1 cellular context compared by ENCODE assay signal in genomic region chr9:133609311-133610098, GRCh38.
A peak's percentile ranks its signal among the peaks of the same experiment; 100 is the strongest.
TF ChIP-seq lines count a peak whose summit lies in the region.

TSS of gene FAM163B (minus strand) at chr9:133609389. CDS start at chr9:133580223, 29,166 bp downstream.

TF ChIP-seq in HepG2, 621 proteins besides CTCF, POLR2A, EP300 and RAD21 (continued from another document and continues in another):
- TF ChIP-seq ZNF512 (CRISPR knock-in tag; IDR thresholded peaks at IDR 0.05) (no peak), NR2C2 (CRISPR knock-in tag; IDR thresholded peaks at IDR 0.05; ENCODE audit: borderline replicate concordance) (no peak), MTA1 (CRISPR knock-in tag; IDR thresholded peaks at IDR 0.05; ENCODE audit: borderline replicate concordance) (no peak), ISX (CRISPR knock-in tag; conservative IDR thresholded peaks at IDR 0.05) (peak; percentile 60; the same call in 1 of the 2 replicates), ZNF652 (CRISPR knock-in tag; IDR thresholded peaks at IDR 0.05; ENCODE audit: borderline replicate concordance, low read depth) (no peak), ZKSCAN1 (IDR thresholded peaks at IDR 0.05; ENCODE audit: low read length) (no peak), RXRB (CRISPR knock-in tag; IDR thresholded peaks at IDR 0.05; ENCODE audit: borderline replicate concordance) (0 out of 2 replicates have a peak, but pooled peaks have one; percentile 21), ZNF644 (CRISPR knock-in tag; IDR thresholded peaks at IDR 0.05; ENCODE audit: low read depth) (no peak), ZNF354B (CRISPR knock-in tag; IDR thresholded peaks at IDR 0.05) (no peak), MED8 (CRISPR knock-in tag; IDR thresholded peaks at IDR 0.05; ENCODE audit: insufficient replicate concordance) (no peak), ZFP37 (CRISPR knock-in tag; IDR thresholded peaks at IDR 0.05; ENCODE audit: borderline replicate concordance) (no peak), GABPA (IDR thresholded peaks at IDR 0.05; ENCODE audit: low read depth, low read length) (no peak), GABPA (CRISPR knock-in tag; IDR thresholded peaks at IDR 0.05; ENCODE audit: low read depth) (no peak), HDAC1 (CRISPR knock-in tag; IDR thresholded peaks at IDR 0.05) (0 out of 2 replicates have a peak, but pooled peaks have one; percentile 25), ZFP36 (IDR thresholded peaks at IDR 0.05; ENCODE audit: borderline replicate concordance, low read depth, low read length, partially characterized antibody) (no peak), HDAC2 (CRISPR knock-in tag; IDR thresholded peaks at IDR 0.05) (no peak), ZFP82 (CRISPR knock-in tag; IDR thresholded peaks at IDR 0.05; ENCODE audit: borderline replicate concordance) (no peak), ZNF430 (CRISPR knock-in tag; IDR thresholded peaks at IDR 0.05) (peak; percentile 54; the same call in 1 of the 2 replicates), SNAPC2 (CRISPR knock-in tag; IDR thresholded peaks at IDR 0.05) (no peak), POGK (CRISPR knock-in tag; conservative IDR thresholded peaks at IDR 0.05) (peak; percentile 50; the same call in 1 of the 2 replicates), CC2D1A (CRISPR knock-in tag; IDR thresholded peaks at IDR 0.05) (no peak), ZFP36L2 (CRISPR knock-in tag; IDR thresholded peaks at IDR 0.05) (no peak), GATAD2A (CRISPR knock-in tag; IDR thresholded peaks at IDR 0.05) (no peak), NFRKB (IDR thresholded peaks at IDR 0.05) (no peak), MYNN (CRISPR knock-in tag; IDR thresholded peaks at IDR 0.05; ENCODE audit: low read depth) (no peak), NFAT5 (CRISPR knock-in tag; IDR thresholded peaks at IDR 0.05) (0 out of 2 replicates have a peak, but pooled peaks have one; percentile 56), ZNF441 (CRISPR knock-in tag; IDR thresholded peaks at IDR 0.05; ENCODE audit: borderline replicate concordance) (peak; percentile 79), WIZ (CRISPR knock-in tag; IDR thresholded peaks at IDR 0.05) (peak; percentile 58; the same call in 1 of the 2 replicates), ZNF337 (CRISPR knock-in tag; IDR thresholded peaks at IDR 0.05; ENCODE audit: borderline replicate concordance, low read depth) (no peak), SYNCRIP (IDR thresholded peaks at IDR 0.05; ENCODE audit: insufficient read depth, low read depth, low read length) (no peak), PAX8 (CRISPR knock-in tag; IDR thresholded peaks at IDR 0.05; ENCODE audit: borderline replicate concordance) (0 out of 2 replicates have a peak, but pooled peaks have one; percentile 50), ATM (IDR thresholded peaks at IDR 0.05; ENCODE audit: borderline replicate concordance) (no peak), EED (CRISPR knock-in tag; IDR thresholded peaks at IDR 0.05) (no peak), FOXA1 (IDR thresholded peaks at IDR 0.05) (no peak), FOXA1 (CRISPR knock-in tag; IDR thresholded peaks at IDR 0.05) (no peak), ZNF773 (CRISPR knock-in tag; IDR thresholded peaks at IDR 0.05; ENCODE audit: borderline replicate concordance) (peak; percentile 87; the same call in 1 of the 2 replicates), NFE2 (CRISPR knock-in tag; IDR thresholded peaks at IDR 0.05) (no peak), MEF2D (CRISPR knock-in tag; IDR thresholded peaks at IDR 0.05) (no peak)
- TF ChIP-seq, protein P1, sequence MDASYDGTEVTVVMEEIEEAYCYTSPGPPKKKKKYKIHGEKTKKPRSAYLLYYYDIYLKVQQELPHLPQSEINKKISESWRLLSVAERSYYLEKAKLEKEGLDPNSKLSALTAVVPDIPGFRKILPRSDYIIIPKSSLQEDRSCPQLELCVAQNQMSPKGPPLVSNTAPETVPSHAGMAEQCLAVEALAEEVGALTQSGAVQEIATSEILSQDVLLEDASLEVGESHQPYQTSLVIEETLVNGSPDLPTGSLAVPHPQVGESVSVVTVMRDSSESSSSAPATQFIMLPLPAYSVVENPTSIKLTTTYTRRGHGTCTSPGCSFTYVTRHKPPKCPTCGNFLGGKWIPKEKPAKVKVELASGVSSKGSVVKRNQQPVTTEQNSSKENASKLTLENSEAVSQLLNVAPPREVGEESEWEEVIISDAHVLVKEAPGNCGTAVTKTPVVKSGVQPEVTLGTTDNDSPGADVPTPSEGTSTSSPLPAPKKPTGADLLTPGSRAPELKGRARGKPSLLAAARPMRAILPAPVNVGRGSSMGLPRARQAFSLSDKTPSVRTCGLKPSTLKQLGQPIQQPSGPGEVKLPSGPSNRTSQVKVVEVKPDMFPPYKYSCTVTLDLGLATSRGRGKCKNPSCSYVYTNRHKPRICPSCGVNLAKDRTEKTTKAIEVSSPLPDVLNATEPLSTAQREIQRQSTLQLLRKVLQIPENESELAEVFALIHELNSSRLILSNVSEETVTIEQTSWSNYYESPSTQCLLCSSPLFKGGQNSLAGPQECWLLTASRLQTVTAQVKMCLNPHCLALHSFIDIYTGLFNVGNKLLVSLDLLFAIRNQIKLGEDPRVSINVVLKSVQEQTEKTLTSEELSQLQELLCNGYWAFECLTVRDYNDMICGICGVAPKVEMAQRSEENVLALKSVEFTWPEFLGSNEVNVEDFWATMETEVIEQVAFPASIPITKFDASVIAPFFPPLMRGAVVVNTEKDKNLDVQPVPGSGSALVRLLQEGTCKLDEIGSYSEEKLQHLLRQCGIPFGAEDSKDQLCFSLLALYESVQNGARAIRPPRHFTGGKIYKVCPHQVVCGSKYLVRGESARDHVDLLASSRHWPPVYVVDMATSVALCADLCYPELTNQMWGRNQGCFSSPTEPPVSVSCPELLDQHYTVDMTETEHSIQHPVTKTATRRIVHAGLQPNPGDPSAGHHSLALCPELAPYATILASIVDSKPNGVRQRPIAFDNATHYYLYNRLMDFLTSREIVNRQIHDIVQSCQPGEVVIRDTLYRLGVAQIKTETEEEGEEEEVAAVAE (CRISPR knock-in tag; IDR thresholded peaks at IDR 0.05; ENCODE audit: borderline replicate concordance) = no peak
- TF ChIP-seq, protein P2, sequence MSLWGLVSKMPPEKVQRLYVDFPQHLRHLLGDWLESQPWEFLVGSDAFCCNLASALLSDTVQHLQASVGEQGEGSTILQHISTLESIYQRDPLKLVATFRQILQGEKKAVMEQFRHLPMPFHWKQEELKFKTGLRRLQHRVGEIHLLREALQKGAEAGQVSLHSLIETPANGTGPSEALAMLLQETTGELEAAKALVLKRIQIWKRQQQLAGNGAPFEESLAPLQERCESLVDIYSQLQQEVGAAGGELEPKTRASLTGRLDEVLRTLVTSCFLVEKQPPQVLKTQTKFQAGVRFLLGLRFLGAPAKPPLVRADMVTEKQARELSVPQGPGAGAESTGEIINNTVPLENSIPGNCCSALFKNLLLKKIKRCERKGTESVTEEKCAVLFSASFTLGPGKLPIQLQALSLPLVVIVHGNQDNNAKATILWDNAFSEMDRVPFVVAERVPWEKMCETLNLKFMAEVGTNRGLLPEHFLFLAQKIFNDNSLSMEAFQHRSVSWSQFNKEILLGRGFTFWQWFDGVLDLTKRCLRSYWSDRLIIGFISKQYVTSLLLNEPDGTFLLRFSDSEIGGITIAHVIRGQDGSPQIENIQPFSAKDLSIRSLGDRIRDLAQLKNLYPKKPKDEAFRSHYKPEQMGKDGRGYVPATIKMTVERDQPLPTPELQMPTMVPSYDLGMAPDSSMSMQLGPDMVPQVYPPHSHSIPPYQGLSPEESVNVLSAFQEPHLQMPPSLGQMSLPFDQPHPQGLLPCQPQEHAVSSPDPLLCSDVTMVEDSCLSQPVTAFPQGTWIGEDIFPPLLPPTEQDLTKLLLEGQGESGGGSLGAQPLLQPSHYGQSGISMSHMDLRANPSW (CRISPR knock-in tag; IDR thresholded peaks at IDR 0.05; ENCODE audit: borderline replicate concordance) = no peak
- TF ChIP-seq, protein P3, sequence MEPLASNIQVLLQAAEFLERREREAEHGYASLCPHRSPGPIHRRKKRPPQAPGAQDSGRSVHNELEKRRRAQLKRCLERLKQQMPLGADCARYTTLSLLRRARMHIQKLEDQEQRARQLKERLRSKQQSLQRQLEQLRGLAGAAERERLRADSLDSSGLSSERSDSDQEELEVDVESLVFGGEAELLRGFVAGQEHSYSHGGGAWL (CRISPR knock-in tag; IDR thresholded peaks at IDR 0.05) = peak; percentile 51; the same call in 1 of the 2 replicates
- TF ChIP-seq, protein P4, sequence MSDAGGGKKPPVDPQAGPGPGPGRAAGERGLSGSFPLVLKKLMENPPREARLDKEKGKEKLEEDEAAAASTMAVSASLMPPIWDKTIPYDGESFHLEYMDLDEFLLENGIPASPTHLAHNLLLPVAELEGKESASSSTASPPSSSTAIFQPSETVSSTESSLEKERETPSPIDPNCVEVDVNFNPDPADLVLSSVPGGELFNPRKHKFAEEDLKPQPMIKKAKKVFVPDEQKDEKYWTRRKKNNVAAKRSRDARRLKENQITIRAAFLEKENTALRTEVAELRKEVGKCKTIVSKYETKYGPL (CRISPR knock-in tag; IDR thresholded peaks at IDR 0.05) = no peak
